22 cellular contexts compared by ENCODE assay signal in the genomic region with DNA sequence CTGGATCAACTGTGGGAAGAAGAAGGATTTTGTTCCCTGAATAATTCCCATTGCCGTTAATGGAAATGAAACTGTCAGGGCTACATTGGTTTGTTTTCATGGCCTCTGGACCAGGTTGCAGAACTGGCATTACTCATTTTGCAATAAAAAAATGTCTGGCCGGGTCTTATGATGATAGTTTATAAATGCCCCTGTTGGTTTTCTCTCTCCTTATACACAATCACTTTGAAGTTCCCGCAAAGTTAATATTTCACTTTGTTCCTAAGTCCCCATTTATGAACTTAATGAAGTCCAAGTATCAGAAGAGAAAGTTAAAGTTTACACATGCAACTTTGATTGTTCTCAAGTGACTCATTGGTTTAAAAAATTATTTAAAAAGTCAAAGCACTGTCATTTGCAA.
DNase-seq lines count a peak whose midpoint lies in the region; ATAC-seq, FAIRE-seq and TF ChIP-seq lines count a peak whose summit lies in the region.
"Had no signal": no experiment of that assay in that cellular context is flagged by ENCODE, and none has a peak within 500 bp of the region (broad histone marks: within the 10 kb centered on the region; RNA-seq: fewer than 3 reads in every experiment).

No MANE protein-coding gene starts in this region.

- H3K4me1 ChIP-seq in A549 (peaks cover 5% of the 10 kb centered on the region; the same call in 1 of the 3 replicates), pancreas (peaks cover 0 to 18% (median 15%) of the 10 kb centered on the region in 3 donors)

- CTCF ChIA-PET in A549 (lab: Yijun Ruan, JAX): interaction anchor here (0.7 kb wide), 1 partner anchor 694 kb away, joined by 3 read pairs; no protein-coding TSS in a partner anchor

- H3K9me3 ChIP-seq in A549: no peaks in the 10 kb centered on the region
- H3K9me3 ChIP-seq in pancreas: no peaks in the 10 kb centered on the region

- H3K27ac ChIP-seq in A549 (no peak overlapping the region; a peak in 1 of 6 replicates), pancreas (peak overlapping the region in 3 of 4 donors; percentile 19 to 33 (median 26))
- H3K27ac ChIP-seq: 22Rv1, SK-N-MC had no signal

- WGBS in A549 (ENCODE audit: missing lambda C conversion rate): 33% methylated on average over 3 of the region's 3 CpGs
- WGBS in pancreas, 2 donors: 27 to 30% methylated on average over 3 of the region's 3 CpGs

- POLR2A ChIA-PET in A549 (lab: Yijun Ruan, JAX): no interaction called here

- no peak for TF ChIP-seq CTCF in A549 (IDR thresholded peaks at IDR 0.05)
- no peak for TF ChIP-seq CTCF in pancreas (IDR thresholded peaks at IDR 0.05)

- TF ChIP-seq POLR2A in A549 (IDR thresholded peaks at IDR 0.05; ENCODE audit: low read length): no peak

- TF ChIP-seq EP300 in A549 (IDR thresholded peaks at IDR 0.05): no peak

- no peaks in the 10 kb centered on the region for H3K27me3 ChIP-seq in pancreas

- ATAC-seq in A549 (no peak), left colon (peak; percentile 61), pancreas (peak; percentile 57 to 83 (median 78)), GM18868 (IDR thresholded peaks at IDR 0.05; ENCODE audit: unreplicated experiment) (no peak), HG03039 (IDR thresholded peaks at IDR 0.05; ENCODE audit: unreplicated experiment) (no peak)
- ATAC-seq: GM23338 had no signal

- H3K4me3 ChIP-seq in A549: no peak overlapping the region
- H3K4me3 ChIP-seq in pancreas: no peak overlapping the region
- H3K4me3 ChIP-seq: GM23338, SK-N-MC had no signal

- no peak for TF ChIP-seq RAD21 in A549 (conservative IDR thresholded peaks at IDR 0.05 in 1 of 2, IDR thresholded peaks at IDR 0.05 in 1 of 2)

- no peaks in the 10 kb centered on the region for H3K36me3 ChIP-seq in pancreas

- DNase-seq in A549 (ENCODE audit: low read depth in 1 of 2, low spot score in 1 of 2) (no peak), SW480 (ENCODE audit: low spot score) (peak; percentile 73), left colon (no peak), pancreas (no peak), A172 (ENCODE audit: low spot score) (no peak), DMS 273 treated with DMSO at 0.1 percent for 48 hours (lab: John Stamatoyannopoulos, UW) (no peak)
- DNase-seq: GF-D8; HCEC 1CT; KG1; NCI-H1417; NCI-H187; NCI-H2107; NCI-H510A; NCI-H748 treated with DMSO at 0.1 percent for 48 hours; NK-92 treated with Interleukin-12 subunit alpha and Interleukin-12 subunit beta, amount 100 ng/mL, for 24 hours; SHP77 had no signal

- intact Hi-C loops in left colon (cut with DNase I, micrococcal nuclease) (no loop called here), pancreas (cut with DNase I) (no loop called here)

- FAIRE-seq in A549 (lab: Jason Lieb, UNC): no peak
- peak; percentile 53 for FAIRE-seq in pancreas (lab: Jason Lieb, UNC)
- FAIRE-seq: GM19239 had no signal

- H3K4me2 ChIP-seq in A549: peak overlapping the region; percentile 29; the same call in 1 of the 3 replicates
- H3K4me2 ChIP-seq: GM23338 had no signal

TF ChIP-seq in A549, 52 proteins besides CTCF, POLR2A, EP300 and RAD21:
- TF ChIP-seq, protein P1, sequence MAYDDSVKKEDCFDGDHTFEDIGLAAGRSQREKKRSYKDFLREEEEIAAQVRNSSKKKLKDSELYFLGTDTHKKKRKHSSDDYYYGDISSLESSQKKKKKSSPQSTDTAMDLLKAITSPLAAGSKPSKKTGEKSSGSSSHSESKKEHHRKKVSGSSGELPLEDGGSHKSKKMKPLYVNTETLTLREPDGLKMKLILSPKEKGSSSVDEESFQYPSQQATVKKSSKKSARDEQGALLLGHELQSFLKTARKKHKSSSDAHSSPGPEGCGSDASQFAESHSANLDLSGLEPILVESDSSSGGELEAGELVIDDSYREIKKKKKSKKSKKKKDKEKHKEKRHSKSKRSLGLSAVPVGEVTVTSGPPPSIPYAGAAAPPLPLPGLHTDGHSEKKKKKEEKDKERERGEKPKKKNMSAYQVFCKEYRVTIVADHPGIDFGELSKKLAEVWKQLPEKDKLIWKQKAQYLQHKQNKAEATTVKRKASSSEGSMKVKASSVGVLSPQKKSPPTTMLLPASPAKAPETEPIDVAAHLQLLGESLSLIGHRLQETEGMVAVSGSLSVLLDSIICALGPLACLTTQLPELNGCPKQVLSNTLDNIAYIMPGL (CRISPR knock-in tag; IDR thresholded peaks at IDR 0.05; ENCODE audit: borderline replicate concordance): no peak
- TF ChIP-seq JUNB (IDR thresholded peaks at IDR 0.05): 0 out of 2 replicates have a peak, but pooled peaks have one; percentile 15

Comparison
In these comparisons a context has a peak if more than half of its experiments do, and no peak if none do; other contexts are left out.
1. ATAC-seq: peak in left colon (single experiment) and pancreas (4 of 4); none in A549 (0 of 2), GM18868 (single experiment) and HG03039 (single experiment).
2. H3K27ac ChIP-seq: peak in pancreas (3 of 4); none in A549 (0 of 2).